1 cellular context compared by ENCODE assay signal in genomic region chr2:214069254-214069653, GRCh38.
TF ChIP-seq lines count a peak whose summit lies in the region.

No MANE protein-coding gene starts in this region.

TF ChIP-seq in HepG2, 621 proteins besides CTCF, POLR2A, EP300 and RAD21 (continued from another document):
- TF ChIP-seq, protein P1, sequence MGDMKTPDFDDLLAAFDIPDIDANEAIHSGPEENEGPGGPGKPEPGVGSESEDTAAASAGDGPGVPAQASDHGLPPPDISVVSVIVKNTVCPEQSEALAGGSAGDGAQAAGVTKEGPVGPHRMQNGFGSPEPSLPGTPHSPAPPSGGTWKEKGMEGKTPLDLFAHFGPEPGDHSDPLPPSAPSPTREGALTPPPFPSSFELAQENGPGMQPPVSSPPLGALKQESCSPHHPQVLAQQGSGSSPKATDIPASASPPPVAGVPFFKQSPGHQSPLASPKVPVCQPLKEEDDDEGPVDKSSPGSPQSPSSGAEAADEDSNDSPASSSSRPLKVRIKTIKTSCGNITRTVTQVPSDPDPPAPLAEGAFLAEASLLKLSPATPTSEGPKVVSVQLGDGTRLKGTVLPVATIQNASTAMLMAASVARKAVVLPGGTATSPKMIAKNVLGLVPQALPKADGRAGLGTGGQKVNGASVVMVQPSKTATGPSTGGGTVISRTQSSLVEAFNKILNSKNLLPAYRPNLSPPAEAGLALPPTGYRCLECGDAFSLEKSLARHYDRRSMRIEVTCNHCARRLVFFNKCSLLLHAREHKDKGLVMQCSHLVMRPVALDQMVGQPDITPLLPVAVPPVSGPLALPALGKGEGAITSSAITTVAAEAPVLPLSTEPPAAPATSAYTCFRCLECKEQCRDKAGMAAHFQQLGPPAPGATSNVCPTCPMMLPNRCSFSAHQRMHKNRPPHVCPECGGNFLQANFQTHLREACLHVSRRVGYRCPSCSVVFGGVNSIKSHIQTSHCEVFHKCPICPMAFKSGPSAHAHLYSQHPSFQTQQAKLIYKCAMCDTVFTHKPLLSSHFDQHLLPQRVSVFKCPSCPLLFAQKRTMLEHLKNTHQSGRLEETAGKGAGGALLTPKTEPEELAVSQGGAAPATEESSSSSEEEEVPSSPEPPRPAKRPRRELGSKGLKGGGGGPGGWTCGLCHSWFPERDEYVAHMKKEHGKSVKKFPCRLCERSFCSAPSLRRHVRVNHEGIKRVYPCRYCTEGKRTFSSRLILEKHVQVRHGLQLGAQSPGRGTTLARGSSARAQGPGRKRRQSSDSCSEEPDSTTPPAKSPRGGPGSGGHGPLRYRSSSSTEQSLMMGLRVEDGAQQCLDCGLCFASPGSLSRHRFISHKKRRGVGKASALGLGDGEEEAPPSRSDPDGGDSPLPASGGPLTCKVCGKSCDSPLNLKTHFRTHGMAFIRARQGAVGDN (CRISPR knock-in tag; IDR thresholded peaks at IDR 0.05): no peak
- TF ChIP-seq NFIC (IDR thresholded peaks at IDR 0.05; ENCODE audit: low read length) (no peak), CHCHD3 (CRISPR knock-in tag; IDR thresholded peaks at IDR 0.05) (no peak), GABPA (IDR thresholded peaks at IDR 0.05; ENCODE audit: low read depth, low read length) (no peak), GABPA (CRISPR knock-in tag; IDR thresholded peaks at IDR 0.05; ENCODE audit: low read depth) (no peak), THAP9 (CRISPR knock-in tag; IDR thresholded peaks at IDR 0.05; ENCODE audit: borderline replicate concordance) (no peak)
